Comparison of ENCODE assay signal across 8 cellular contexts in genomic region chr12:6326316-6326959, GRCh38. TPM values are rescaled to one million over a fixed set of nuclear protein-coding genes. Genes with fewer than 3 reads are reported as not detected.
DNase-seq lines count a peak whose midpoint lies in the region; ATAC-seq and FAIRE-seq lines count a peak whose summit lies in the region.

No MANE protein-coding gene starts in this region.

- DNase-seq in HTR-8/SVneo (ENCODE audit: insufficient read length, low spot score): peak; percentile 83
- peak; percentile 65 for DNase-seq in hepatic stellate cell (ENCODE audit: low spot score)
- DNase-seq in stimulated activated naive CD8-positive, alpha-beta T cell treated with anti-CD3 and anti-CD28 coated beads, Interleukin-15, amount 100 ng/mL, for 72 hours: no peak
- no peak for DNase-seq in NCI-H2029 treated with DMSO at 0.1 percent for 48 hours (lab: John Stamatoyannopoulos, UW)

- no peak overlapping the region for H3K4me3 ChIP-seq in BLaER1 treated with 17β-estradiol and CSF1 and Interleukin-3, amounts not matched to agents 10 nM and 100 nM

- H3K9me3 ChIP-seq in BLaER1 treated with 17β-estradiol and CSF1 and Interleukin-3, amounts not matched to agents 10 nM and 100 nM (replicated peaks in 1 of 11): no peaks in the 10 kb centered on the region

- peak overlapping the region in 5 of 11 experiments; percentile 14 to 35 (median 17); a peak in 5 of 22 replicates for H3K27ac ChIP-seq in BLaER1 treated with 17β-estradiol and CSF1 and Interleukin-3, amounts not matched to agents 10 nM and 100 nM

- peak overlapping the region; percentile 42 to 100 (median 93); a peak in 20 of 22 replicates for H3K4me2 ChIP-seq in BLaER1 treated with 17β-estradiol and CSF1 and Interleukin-3, amounts not matched to agents 10 nM and 100 nM

- H3K36me3 ChIP-seq in BLaER1 treated with 17β-estradiol and CSF1 and Interleukin-3, amounts not matched to agents 10 nM and 100 nM: peaks cover 39 to 70% (median 63%) of the 10 kb centered on the region in 11 experiments

- H3K27me3 ChIP-seq in BLaER1 treated with 17β-estradiol and CSF1 and Interleukin-3, amounts not matched to agents 10 nM and 100 nM: no peaks in the 10 kb centered on the region; a peak in 1 of 22 replicates

- peak; percentile 65 for FAIRE-seq in HTR-8/SVneo (lab: Jason Lieb, UNC)

- H3K4me1 ChIP-seq in BLaER1 treated with 17β-estradiol and CSF1 and Interleukin-3, amounts not matched to agents 10 nM and 100 nM: peaks cover 93 to 98% (median 97%) of the 10 kb centered on the region in 10 experiments

- peaks cover 62 to 95% (median 77%) of the 10 kb centered on the region in 11 experiments for H4K20me1 ChIP-seq in BLaER1 treated with 17β-estradiol and CSF1 and Interleukin-3, amounts not matched to agents 10 nM and 100 nM

- peak overlapping the region in 5 of 11 experiments; percentile 14 to 61 (median 52); a peak in 5 of 22 replicates for H3K9ac ChIP-seq in BLaER1 treated with 17β-estradiol and CSF1 and Interleukin-3, amounts not matched to agents 10 nM and 100 nM

- ATAC-seq in activated T-helper 17 cell treated with anti-CD3 and anti-CD28 coated beads, Interleukin-2, amount 50 U/mL, for 72 hours (replicated peaks): no peak
- peak; percentile 57 for ATAC-seq in stimulated activated naive CD8-positive, alpha-beta T cell treated with anti-CD3 and anti-CD28 coated beads, Interleukin-15, amount 100 ng/mL, for 72 hours
- no peak for ATAC-seq in GM18867 (IDR thresholded peaks at IDR 0.05; ENCODE audit: unreplicated experiment)
- ATAC-seq in HG03342 (IDR thresholded peaks at IDR 0.05; ENCODE audit: unreplicated experiment): no peak

- H3K4me3 Mint-ChIP-seq in activated T-helper 17 cell treated with anti-CD3 and anti-CD28 coated beads, Interleukin-2, amount 50 U/mL, for 72 hours: no peak overlapping the region
- H3K4me3 Mint-ChIP-seq in stimulated activated naive CD8-positive, alpha-beta T cell treated with anti-CD3 and anti-CD28 coated beads, Interleukin-15, amount 100 ng/mL, for 72 hours: no peak overlapping the region

- H3K27me3 Mint-ChIP-seq in activated T-helper 17 cell treated with anti-CD3 and anti-CD28 coated beads, Interleukin-2, amount 50 U/mL, for 72 hours: no peaks in the 10 kb centered on the region
- no peaks in the 10 kb centered on the region for H3K27me3 Mint-ChIP-seq in stimulated activated naive CD8-positive, alpha-beta T cell treated with anti-CD3 and anti-CD28 coated beads, Interleukin-15, amount 100 ng/mL, for 72 hours

- H3K27ac Mint-ChIP-seq in activated T-helper 17 cell treated with anti-CD3 and anti-CD28 coated beads, Interleukin-2, amount 50 U/mL, for 72 hours: peak overlapping the region; percentile 53
- H3K27ac Mint-ChIP-seq in stimulated activated naive CD8-positive, alpha-beta T cell treated with anti-CD3 and anti-CD28 coated beads, Interleukin-15, amount 100 ng/mL, for 72 hours: peak overlapping the region in 1 of 2 donors; percentile 36

- H3K9me3 Mint-ChIP-seq in activated T-helper 17 cell treated with anti-CD3 and anti-CD28 coated beads, Interleukin-2, amount 50 U/mL, for 72 hours: no peaks in the 10 kb centered on the region
- no peaks in the 10 kb centered on the region for H3K9me3 Mint-ChIP-seq in stimulated activated naive CD8-positive, alpha-beta T cell treated with anti-CD3 and anti-CD28 coated beads, Interleukin-15, amount 100 ng/mL, for 72 hours

- H3K36me3 Mint-ChIP-seq in activated T-helper 17 cell treated with anti-CD3 and anti-CD28 coated beads, Interleukin-2, amount 50 U/mL, for 72 hours (ENCODE audit: low read depth): peaks cover 41% of the 10 kb centered on the region

- H3K4me1 Mint-ChIP-seq in activated T-helper 17 cell treated with anti-CD3 and anti-CD28 coated beads, Interleukin-2, amount 50 U/mL, for 72 hours: peaks cover 34% of the 10 kb centered on the region
- H3K4me1 Mint-ChIP-seq in stimulated activated naive CD8-positive, alpha-beta T cell treated with anti-CD3 and anti-CD28 coated beads, Interleukin-15, amount 100 ng/mL, for 72 hours: peaks cover 69% of the 10 kb centered on the region

RNA-seq across cellular contexts. Expression of gene TNFRSF1A, which starts 15.4 kb away (rescaled TPM):
- total RNA-seq in activated T-helper 17 cell treated with anti-CD3 and anti-CD28 coated beads, Interleukin-2, amount 50 U/mL, for 72 hours: 10 to 100 TPM; 42.1 to 74.1 TPM

RNA-seq across cellular contexts. Expression of gene PLEKHG6, which starts 16.0 kb away (rescaled TPM):
- total RNA-seq in activated T-helper 17 cell treated with anti-CD3 and anti-CD28 coated beads, Interleukin-2, amount 50 U/mL, for 72 hours: not detected

RNA-seq across cellular contexts. Expression of gene SCNN1A, which starts 48.9 kb away (rescaled TPM):
- total RNA-seq in activated T-helper 17 cell treated with anti-CD3 and anti-CD28 coated beads, Interleukin-2, amount 50 U/mL, for 72 hours: 1 to 10 TPM in 1 of 2 donors, not detected in 1; 1.6 TPM

RNA-seq across cellular contexts. Expression of gene LTBR, which starts 57.5 kb away (rescaled TPM):
- under 1 TPM; 0.56 to 0.61 TPM for total RNA-seq in activated T-helper 17 cell treated with anti-CD3 and anti-CD28 coated beads, Interleukin-2, amount 50 U/mL, for 72 hours

Comparison
In these comparisons a context has a peak if more than half of its experiments do, and no peak if none do; other contexts are left out.
1. DNase-seq: peak in HTR-8/SVneo (single experiment) and hepatic stellate cell (single experiment); none in stimulated activated naive CD8-positive, alpha-beta T cell treated with anti-CD3 and anti-CD28 coated beads, Interleukin-15, amount 100 ng/mL, for 72 hours (0 of 2) and NCI-H2029 treated with DMSO at 0.1 percent for 48 hours (single experiment).